ENCODE assay signal across 15 cellular contexts in genomic region chr6:158627168-158627939, GRCh38. TPM values are rescaled to one million over a fixed set of nuclear protein-coding genes. Genes with fewer than 3 reads are reported as not detected.
DNase-seq lines count a peak whose midpoint lies in the region; ATAC-seq and TF ChIP-seq lines count a peak whose summit lies in the region.
"Had no signal": no experiment of that assay in that cellular context is flagged by ENCODE, and none has a peak within 500 bp of the region (broad histone marks: within the 10 kb centered on the region; RNA-seq: fewer than 3 reads in every experiment).

No MANE protein-coding gene starts in this region.

- no peak overlapping the region for H3K4me2 ChIP-seq in IMR-90 (ENCODE audit: low read depth, low read length)
- H3K4me2 ChIP-seq in GM23248 (ENCODE audit: unreplicated experiment): no peak overlapping the region

- peaks cover 9% of the 10 kb centered on the region; the same call in 1 of the 2 replicates for H4K20me1 ChIP-seq in IMR-90 (ENCODE audit: insufficient read depth, low read length)
- no peaks in the 10 kb centered on the region for H4K20me1 ChIP-seq in GM23248 (ENCODE audit: insufficient read depth)

- BruUV-seq in IMR-90 (replicated peaks; lab: Mats Ljungman, UMichigan): no TSS peak

- POLR2A ChIA-PET in IMR-90 (lab: Charles Lee; ENCODE audit: unreplicated experiment): no interaction called here

- H2AFZ ChIP-seq in IMR-90 (replicated peaks; ENCODE audit: low read length, poor library complexity) (peak overlapping the region; percentile 8), GM23248 (no peak overlapping the region)

- H3K4me3 ChIP-seq in IMR-90 (ENCODE audit: insufficient read depth, low read depth, low read length): no peak overlapping the region
- H3K4me3 ChIP-seq in endodermal cell (ENCODE audit: low read length): no peak overlapping the region
- H3K4me3 ChIP-seq in GM23248: no peak overlapping the region

- in situ Hi-C loops in IMR-90 (cut with MboI; ENCODE audit: low sequenced_read_pairs): loop anchor here (25.0 kb wide), 1 partner anchor 1085 kb away; no protein-coding TSS in a partner anchor
- in situ Hi-C loops in GM23248 (cut with MboI): no loop called here

- TF ChIP-seq CTCF in IMR-90 (conservative IDR thresholded peaks at IDR 0.05; ENCODE audit: low read depth, low read length): no peak
- no peak for TF ChIP-seq CTCF in endodermal cell (conservative IDR thresholded peaks at IDR 0.05)
- no peak for TF ChIP-seq CTCF in omental fat pad (IDR thresholded peaks at IDR 0.05)

- H3K23ac ChIP-seq in IMR-90 (ENCODE audit: low read depth, low read length): no peak overlapping the region

- intact Hi-C loops in IMR-90 (cut with micrococcal nuclease): no loop called here

- H3K27me3 ChIP-seq in IMR-90 (ENCODE audit: control insufficient read depth, insufficient read depth, low read length) (no peaks in the 10 kb centered on the region), endodermal cell (ENCODE audit: control insufficient read depth, insufficient read depth, low read length, poor library complexity, severe bottlenecking) (no peaks in the 10 kb centered on the region), GM23248 (replicated peaks; ENCODE audit: insufficient read depth) (no peaks in the 10 kb centered on the region)

- no peak overlapping the region for H2BK120ac ChIP-seq in IMR-90 (ENCODE audit: low read depth, low read length)

- no peaks in the 10 kb centered on the region for H3K9me2 ChIP-seq in GM23248 (ENCODE audit: insufficient read depth)

- no peak overlapping the region for H3K14ac ChIP-seq in IMR-90 (replicated peaks; ENCODE audit: low read depth, low read length)

- no peak overlapping the region for H4K8ac ChIP-seq in IMR-90 (ENCODE audit: low read depth in 2 of 2, low read length in 2 of 2)

- peaks cover 13% of the 10 kb centered on the region for H3K9me1 ChIP-seq in IMR-90 (ENCODE audit: insufficient read depth, low read length)

- H3K4me1 Mint-ChIP-seq in activated T-cell treated with anti-CD3 and anti-CD28 coated beads, Interleukin-2, amount 50 U/mL, for 4 hours (ENCODE audit: low read depth): peaks cover 19% of the 10 kb centered on the region
- peaks cover 8% of the 10 kb centered on the region for H3K4me1 Mint-ChIP-seq in endodermal cell

- H3F3A ChIP-seq in GM23248 (ENCODE audit: insufficient read depth): peaks cover 28% of the 10 kb centered on the region

- H3K4me3 Mint-ChIP-seq in activated T-cell treated with anti-CD3 and anti-CD28 coated beads, Interleukin-2, amount 50 U/mL, for 4 hours: no peak overlapping the region
- H3K4me3 Mint-ChIP-seq in endodermal cell: no peak overlapping the region

- H3K27ac ChIP-seq in IMR-90 (ENCODE audit: insufficient read depth, low read length): no peak overlapping the region
- H3K27ac ChIP-seq in endodermal cell (ENCODE audit: low read depth, low read length): no peak overlapping the region
- H3K27ac ChIP-seq in GM23248: no peak overlapping the region

- H3K36me3 ChIP-seq in IMR-90 (ENCODE audit: control insufficient read depth, insufficient read depth, low read length) (peaks cover 38% of the 10 kb centered on the region), endodermal cell (ENCODE audit: control insufficient read depth, insufficient read depth, low read length) (peaks cover 72% of the 10 kb centered on the region), GM23248 (ENCODE audit: low read depth) (0 out of 2 replicates have a peak, but pooled peaks cover 4% of the 10 kb centered on the region)

- H4K5ac ChIP-seq in IMR-90 (ENCODE audit: low read depth, low read length): no peak overlapping the region

- ATAC-seq in activated T-cell treated with anti-CD3 and anti-CD28 coated beads, Interleukin-2, amount 50 U/mL, for 4 hours: no peak
- no peak for ATAC-seq in IMR-90 (ENCODE audit: low read depth)
- ATAC-seq in omental fat pad (ENCODE audit: low FRiP score): no peak
- ATAC-seq: esophagus mucosa had no signal

- H4K91ac ChIP-seq in IMR-90 (ENCODE audit: insufficient read depth, low read depth, low read length): no peak overlapping the region

- no peak overlapping the region for H3K18ac ChIP-seq in IMR-90 (ENCODE audit: low read depth, low read length)

- H3K4ac ChIP-seq in IMR-90 (ENCODE audit: low read depth, low read length): no peak overlapping the region

- TF ChIP-seq POLR2A in IMR-90 (IDR thresholded peaks at IDR 0.05; ENCODE audit: low read depth, low read length): no peak

- H3K27ac Mint-ChIP-seq in endodermal cell: peak overlapping the region; percentile 78

- no peak overlapping the region for H3K56ac ChIP-seq in IMR-90 (ENCODE audit: extremely low read depth, insufficient read depth, low read length)

- TF ChIP-seq RAD21 in IMR-90 (IDR thresholded peaks at IDR 0.05; ENCODE audit: low read length): no peak

- H2BK5ac ChIP-seq in IMR-90 (ENCODE audit: low read depth, low read length, poor library complexity, severe bottlenecking): no peak overlapping the region

- H3K9me3 Mint-ChIP-seq in activated T-cell treated with anti-CD3 and anti-CD28 coated beads, Interleukin-2, amount 50 U/mL, for 4 hours: no peaks in the 10 kb centered on the region
- H3K9me3 Mint-ChIP-seq in endodermal cell: no peaks in the 10 kb centered on the region
- H3K9me3 Mint-ChIP-seq: IgD-negative memory B cell had no signal

- peaks cover 48% of the 10 kb centered on the region for H3K36me3 Mint-ChIP-seq in activated T-cell treated with anti-CD3 and anti-CD28 coated beads, Interleukin-2, amount 50 U/mL, for 4 hours (ENCODE audit: insufficient read depth)
- peaks cover 69% of the 10 kb centered on the region for H3K36me3 Mint-ChIP-seq in endodermal cell (ENCODE audit: low read depth)

- WGBS in IMR-90 (ENCODE audit: extremely low coverage in 2 of 2, insufficient read length in 1 of 2), 2 experiments: 97% methylated on average over 6 of the region's 20 CpGs; no CpG with 5 or more reads in 1 of the 2 experiments
- WGBS in endodermal cell (ENCODE audit: insufficient coverage in 1 of 2, insufficient read length in 1 of 2), 2 experiments: 93 to 96% methylated on average over 15 to 20 of the region's 20 CpGs
- 94% methylated on average over 20 of the region's 20 CpGs for WGBS in GM23248 (ENCODE audit: low coverage in 1 of 2, low lambda C conversion rate in 2 of 2, missing lambda C conversion rate in 2 of 2), 2 experiments

- CTCF ChIA-PET in IMR-90 (lab: Yijun Ruan, JAX): no interaction called here

- DNase-seq in activated T-cell treated with anti-CD3 and anti-CD28 coated beads, Interleukin-2, amount 50 U/mL, for 48 hours: peak; percentile 11 to 13
- DNase-seq in activated T-cell treated with anti-CD3 and anti-CD28 coated beads, Interleukin-2, amount 50 U/mL, for 4 hours: no peak
- DNase-seq in IMR-90 (no peak), endodermal cell (peak; percentile 22), omental fat pad (ENCODE audit: low spot score) (no peak), LoVo (ENCODE audit: low spot score) (no peak), GM23248 (no peak)
- peak; percentile 8 for DNase-seq in stimulated activated CD8-positive, alpha-beta memory T cell treated with anti-CD3 and anti-CD28 coated beads, Interleukin-4, amount 100 ng/mL, for 48 hours
- DNase-seq: cortex of kidney; GF-D8; NCI-H2171 treated with DMSO at 0.1 percent for 48 hours; NK-92 treated with Interleukin-12 subunit alpha and Interleukin-12 subunit beta, amount 100 ng/mL, for 24 hours; SHP77 treated with DMSO at 0.1 percent for 48 hours had no signal

- H3K9me3 ChIP-seq in IMR-90 (ENCODE audit: control insufficient read depth, insufficient read depth, low read length): no peaks in the 10 kb centered on the region
- H3K9me3 ChIP-seq in endodermal cell (ENCODE audit: control insufficient read depth, low read length): no peaks in the 10 kb centered on the region
- H3K9me3 ChIP-seq in GM23248 (ENCODE audit: low read depth): no peaks in the 10 kb centered on the region

- H3K79me2 ChIP-seq in GM23248 (ENCODE audit: insufficient read depth): no peaks in the 10 kb centered on the region

- H3K9ac ChIP-seq in IMR-90 (ENCODE audit: low read depth, low read length): no peak overlapping the region
- H3K9ac ChIP-seq in endodermal cell (ENCODE audit: extremely low read depth, low read length, poor library complexity, severe bottlenecking): no peak overlapping the region
- no peak overlapping the region for H3K9ac ChIP-seq in GM23248

- no peak overlapping the region for H2AK9ac ChIP-seq in IMR-90 (replicated peaks; ENCODE audit: low read depth, low read length, poor library complexity)

- H3K4me1 ChIP-seq in IMR-90 (ENCODE audit: control insufficient read depth, insufficient read depth, low read length) (peaks cover 12% of the 10 kb centered on the region), endodermal cell (ENCODE audit: control insufficient read depth, insufficient read depth, low read length) (no peaks in the 10 kb centered on the region), GM23248 (ENCODE audit: insufficient read depth) (peaks cover 22% of the 10 kb centered on the region)

- dilution Hi-C loops in IMR-90 (cut with HindIII; ENCODE audit: low sequenced_read_pairs, unreplicated experiment): no loop called here

- no peaks in the 10 kb centered on the region for H3K27me3 Mint-ChIP-seq in activated T-cell treated with anti-CD3 and anti-CD28 coated beads, Interleukin-2, amount 50 U/mL, for 4 hours (ENCODE audit: low read depth)
- no peaks in the 10 kb centered on the region for H3K27me3 Mint-ChIP-seq in endodermal cell (ENCODE audit: insufficient read depth)
- H3K27me3 Mint-ChIP-seq: IgD-negative memory B cell had no signal

- peaks cover 8 to 54% of the 10 kb centered on the region in 2 experiments for H3K79me1 ChIP-seq in IMR-90 (ENCODE audit: low read depth in 1 of 2, low read length in 2 of 2)

- H2BK15ac ChIP-seq in IMR-90 (ENCODE audit: low read depth, low read length): no peak overlapping the region

- H2AK5ac ChIP-seq in IMR-90 (ENCODE audit: low read depth, low read length): peak overlapping the region; percentile 38; the same call in 1 of the 2 replicates

- H2BK20ac ChIP-seq in IMR-90 (ENCODE audit: low read depth, low read length): no peak overlapping the region

RNA-seq across cellular contexts. Expression of gene DYNLT1, which starts 17.2 kb away (rescaled TPM):
- total RNA-seq in activated T-cell treated with anti-CD3 and anti-CD28 coated beads, Interleukin-2, amount 50 U/mL, for 4 hours: 10 to 100 TPM; 57.5 to 67.1 (median 64.9) TPM
- total RNA-seq in IMR-90 (2012; rRNA removed) (187 and 235 TPM in 2 replicates), endodermal cell (100 to 1,000 TPM; 112 to 148 TPM), omental fat pad (10 to 100 TPM; 43.8 to 70.4 (median 60.7) TPM)
- polyA plus RNA-seq in IMR-90 (2012; rRNA removed) (338 and 349 TPM in 2 replicates), GM23248 (2016; fragmentation: Nextera tagmentation; extraction: Ambion mirVana) (368 TPM in 2 replicates)
- 134 and 310 TPM in 2 replicates for polyA plus RNA-seq in IMR-90 (2012; cell fraction: cytosol; rRNA removed)
- 32.9 and 226 TPM in 2 replicates for polyA plus RNA-seq in IMR-90 (2012; cell fraction: nucleus; rRNA removed; ENCODE audit: low replicate concordance)
- 172 TPM for polyA plus RNA-seq in endodermal cell (2013, experiment 1 of 2)
- 168 TPM for polyA plus RNA-seq in endodermal cell (2013, experiment 2 of 2)
- total RNA-seq in GM23248 (2014; rRNA removed; shearing (Covaris generic)): 79.7 and 86.4 TPM in 2 replicates

RNA-seq across cellular contexts. Expression of gene SYTL3, which starts 22.5 kb away (rescaled TPM):
- 10 to 100 TPM; 33.6 to 72.6 (median 38.5) TPM for total RNA-seq in activated T-cell treated with anti-CD3 and anti-CD28 coated beads, Interleukin-2, amount 50 U/mL, for 4 hours
- total RNA-seq in IMR-90 (2012; rRNA removed) (3.6 and 4.3 TPM in 2 replicates), endodermal cell (under 1 TPM; 0.58 to 0.79 TPM), omental fat pad (10 to 100 TPM in 1 of 4 donors, 1 to 10 TPM in 3; 5.3 to 16.3 (median 6.8) TPM)
- polyA plus RNA-seq in IMR-90 (2012; rRNA removed) (2.8 and 2.9 TPM in 2 replicates), GM23248 (2016; fragmentation: Nextera tagmentation; extraction: Ambion mirVana) (2.3 and 3.8 TPM in 2 replicates)
- polyA plus RNA-seq in IMR-90 (2012; cell fraction: cytosol; rRNA removed): 1.6 and 2.4 TPM in 2 replicates
- polyA plus RNA-seq in IMR-90 (2012; cell fraction: nucleus; rRNA removed; ENCODE audit: low replicate concordance): 3.8 and 6.6 TPM in 2 replicates
- polyA plus RNA-seq in endodermal cell (2013, experiment 1 of 2): 0.46 TPM
- polyA plus RNA-seq in endodermal cell (2013, experiment 2 of 2): 0.50 TPM
- total RNA-seq in GM23248 (2014; rRNA removed; shearing (Covaris generic)): 2.1 and 11.8 TPM in 2 replicates

Comparison
In these comparisons a context has a peak if more than half of its experiments do, and no peak if none do; other contexts are left out.
1. DNase-seq: peak in activated T-cell treated with anti-CD3 and anti-CD28 coated beads, Interleukin-2, amount 50 U/mL, for 48 hours (2 of 2), endodermal cell (single experiment) and stimulated activated CD8-positive, alpha-beta memory T cell treated with anti-CD3 and anti-CD28 coated beads, Interleukin-4, amount 100 ng/mL, for 48 hours (single experiment); none in activated T-cell treated with anti-CD3 and anti-CD28 coated beads, Interleukin-2, amount 50 U/mL, for 4 hours (single experiment), IMR-90 (single experiment), omental fat pad (single experiment), LoVo (single experiment) and GM23248 (single experiment).